In the genomic region with DNA sequence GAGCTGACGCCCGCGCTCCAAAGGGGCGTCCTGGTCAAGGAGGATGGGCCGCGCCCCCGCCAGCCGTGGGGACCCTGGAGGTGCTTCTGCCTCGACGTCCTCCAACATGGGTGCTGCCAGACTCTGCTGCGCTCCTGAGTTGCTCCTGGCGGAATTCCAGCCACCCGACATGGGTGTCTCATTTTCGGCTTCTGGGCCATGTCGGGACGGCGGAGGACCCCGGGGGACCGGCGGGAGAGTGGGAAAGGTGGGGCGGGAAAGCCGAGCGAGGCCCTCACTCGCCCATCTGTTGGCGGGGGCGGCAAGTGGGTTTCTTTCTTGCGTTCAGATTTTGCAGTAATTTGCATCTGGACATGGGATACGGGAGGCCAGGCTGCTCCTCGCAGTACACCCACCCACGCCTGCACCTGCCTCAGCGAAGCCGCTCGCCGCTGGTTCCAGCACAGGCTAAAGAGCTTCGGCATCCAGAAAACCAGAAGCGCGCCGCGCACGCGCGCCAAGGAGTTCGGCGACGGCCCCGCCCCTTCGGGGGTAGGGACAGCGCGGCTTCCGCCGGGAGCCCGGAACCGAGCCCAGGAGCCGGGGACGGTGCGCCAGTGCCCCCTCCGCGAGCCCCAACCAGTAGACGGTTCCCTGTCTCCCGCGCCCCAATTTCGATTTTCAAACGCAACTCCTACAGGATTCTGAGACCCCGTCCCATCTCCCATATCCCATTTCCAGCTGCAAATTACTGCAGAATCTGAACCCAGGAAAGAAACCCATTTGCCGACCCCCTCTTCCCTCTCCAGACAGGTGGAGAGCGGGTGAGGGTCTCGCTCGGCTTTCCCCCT, we compare ENCODE assay signal across 8 cellular contexts.
A peak's percentile ranks its signal among the peaks of the same experiment; 100 is the strongest.
DNase-seq lines count a peak whose midpoint lies in the region; ATAC-seq and TF ChIP-seq lines count a peak whose summit lies in the region.

A gene (plus strand): TSS at position 563 of the 830 bp plus-strand sequence. CDS start 320 bp downstream, outside the sequence.

- H3K4me3 ChIP-seq in AG09309 (ENCODE audit: control insufficient read depth, low read depth, low read length) = peak within 1 kb of the TSS; percentile 72
- H3K4me3 ChIP-seq in choroid plexus epithelial cell (ENCODE audit: low read depth, low read length) = peak within 1 kb of the TSS; percentile 76

- TF ChIP-seq CTCF in AG09309 (IDR thresholded peaks at IDR 0.05; ENCODE audit: control insufficient read depth, insufficient read depth, low read depth, low read length, missing control alignments) = no peak
- no peak for TF ChIP-seq CTCF in choroid plexus epithelial cell (conservative IDR thresholded peaks at IDR 0.05; ENCODE audit: low read depth, low read length)

- ATAC-seq in GM19035 (IDR thresholded peaks at IDR 0.05; ENCODE audit: unreplicated experiment) = peak; percentile 71
- ATAC-seq in HG03378 (IDR thresholded peaks at IDR 0.05; ENCODE audit: unreplicated experiment) = peak; percentile 44

- DNase-seq in AG09309 (ENCODE audit: low read depth) = no peak
- peak; percentile 65 for DNase-seq in NCI-H446 treated with DMSO at 0.1 percent for 48 hours (lab: John Stamatoyannopoulos, UW)
- DNase-seq in activated CD4-positive, alpha-beta T cell treated with anti-CD3 and anti-CD28 coated beads for 24 hours (ENCODE audit: low read depth in 2 of 2) = peak; percentile 90 to 95
- peak; percentile 81 for DNase-seq in choroid plexus epithelial cell (ENCODE audit: low read depth)
- DNase-seq in left kidney (ENCODE audit: low read depth, low spot score) = peak; percentile 94
- peak; percentile 90 for DNase-seq in stimulated activated CD4-positive, alpha-beta T cell treated with anti-CD3 and anti-CD28 coated beads, Interleukin-1b, Interleukin-23, amount 100 ng/mL, for 48 hours
